ENCODE assay signal across 36 cellular contexts in genomic region chr15:40600956-40601355, GRCh38. TPM values are rescaled to one million over a fixed set of nuclear protein-coding genes. Genes with fewer than 3 reads are reported as not detected.
"Had no signal": no experiment of that assay in that cellular context is flagged by ENCODE, and none has a peak within 500 bp of the region (broad histone marks: within the 10 kb centered on the region; RNA-seq: fewer than 3 reads in every experiment).

No MANE protein-coding gene starts in this region.

- DNase-seq: activated CD4-positive, alpha-beta T cell treated with anti-CD3 and anti-CD28 coated beads for 36 hours; activated CD4-positive, alpha-beta T cell treated with anti-CD3 and anti-CD28 coated beads, Interleukin-2, amount 50 U/mL, for 4 hours; activated CD4-positive, CD25-positive, alpha-beta regulatory T cell; activated CD8-positive, alpha-beta memory T cell treated with anti-CD3 and anti-CD28 coated beads for 24 hours; activated CD8-positive, alpha-beta memory T cell treated with anti-CD3 and anti-CD28 coated beads, Interleukin-2, amount 50 U/mL, for 4 hours; activated effector memory CD4-positive, alpha-beta T cell treated with anti-CD3 and anti-CD28 coated beads, Interleukin-2, amount 50 U/mL, for 16 hours; activated naive CD4-positive, alpha-beta T cell treated with anti-CD3 and anti-CD28 coated beads for 36 hours; activated naive CD8-positive, alpha-beta T cell treated with anti-CD3 and anti-CD28 coated beads for 36 hours; activated T-cell treated with anti-CD3 and anti-CD28 coated beads, Interleukin-2, amount 50 U/mL, for 1 hour; adrenal gland; dorsolateral prefrontal cortex; effector memory CD4-positive, alpha-beta T cell; head of caudate nucleus; hippocampal formation; left cardiac atrium; left ventricle myocardium superior; naive B cell; nephron progenitor cell; ovary; retina; stimulated activated CD4-positive, alpha-beta T cell treated with anti-CD3 and anti-CD28 coated beads, Interleukin-12 subunit alpha, Interleukin-12 subunit beta, amount 100 ng/mL, for 4 hours; stimulated activated CD4-positive, alpha-beta T cell treated with anti-CD3 and anti-CD28 coated beads, Interleukin-4, amount 100 ng/mL, for 1 hour; stimulated activated naive CD8-positive, alpha-beta T cell treated with anti-CD3 and anti-CD28 coated beads, Interleukin-15, amount 100 ng/mL, for 72 hours; upper lobe of right lung had no signal

- H3K27ac ChIP-seq: adrenal gland, ascending aorta, coronary artery, dorsolateral prefrontal cortex, gastroesophageal sphincter, neutrophil, ovary, skin epidermis, tibial artery, upper lobe of right lung had no signal

- H3K27ac Mint-ChIP-seq: activated CD4-positive, alpha-beta T cell treated with anti-CD3 and anti-CD28 coated beads for 36 hours; activated naive CD4-positive, alpha-beta T cell treated with anti-CD3 and anti-CD28 coated beads for 36 hours; activated naive CD8-positive, alpha-beta T cell treated with anti-CD3 and anti-CD28 coated beads for 36 hours; nephron progenitor cell; progenitor cell of endocrine pancreas; stimulated activated memory B cell treated with anti-CD40 and anti-IgM and Interleukin-4, amounts not matched to agents 10 μg/mL and 1 μg/mL and 100 μg/mL, for 72 hours; stimulated activated naive CD8-positive, alpha-beta T cell treated with anti-CD3 and anti-CD28 coated beads, Interleukin-15, amount 100 ng/mL, for 72 hours had no signal

- H3K4me1 Mint-ChIP-seq: activated CD4-positive, alpha-beta T cell treated with anti-CD3 and anti-CD28 coated beads for 36 hours; activated naive CD8-positive, alpha-beta T cell treated with anti-CD3 and anti-CD28 coated beads for 36 hours; naive B cell; stimulated activated memory B cell treated with anti-CD40 and anti-IgM and Interleukin-4, amounts not matched to agents 10 μg/mL and 1 μg/mL and 100 μg/mL, for 72 hours; stimulated activated naive CD8-positive, alpha-beta T cell treated with anti-CD3 and anti-CD28 coated beads, Interleukin-15, amount 100 ng/mL, for 72 hours had no signal

- ATAC-seq: activated CD4-positive, alpha-beta T cell treated with anti-CD3 and anti-CD28 coated beads for 36 hours; gastroesophageal sphincter; left cardiac atrium; left ventricle myocardium superior; sciatic nerve; stimulated activated memory B cell treated with anti-CD40 and anti-IgM and Interleukin-4, amounts not matched to agents 10 μg/mL and 1 μg/mL and 100 μg/mL, for 72 hours; stimulated activated naive CD8-positive, alpha-beta T cell treated with anti-CD3 and anti-CD28 coated beads, Interleukin-15, amount 100 ng/mL, for 72 hours; upper lobe of right lung had no signal

- H3K4me1 ChIP-seq: adrenal gland, ascending aorta, gastroesophageal sphincter, tibial artery, upper lobe of right lung had no signal

- H3K9me3 ChIP-seq: adrenal gland, ascending aorta, gastroesophageal sphincter, neutrophil, ovary, tibial artery, upper lobe of right lung had no signal

- H3K4me3 Mint-ChIP-seq: activated CD4-positive, alpha-beta T cell treated with anti-CD3 and anti-CD28 coated beads for 36 hours; activated naive CD4-positive, alpha-beta T cell treated with anti-CD3 and anti-CD28 coated beads for 36 hours; activated naive CD8-positive, alpha-beta T cell treated with anti-CD3 and anti-CD28 coated beads for 36 hours; activated T-helper 1 cell treated with anti-CD3 and anti-CD28 coated beads, Interleukin-12 subunit alpha, Interleukin-12 subunit beta, Interleukin-2, Interleukin-4 antibody, amounts not matched to agents 30 ng/mL and 10 ng/mL and 1 ng/mL, durations not matched to agents 14 hours and 24 hours and 36 hours; brain; naive B cell; nephron progenitor cell; stimulated activated memory B cell treated with anti-CD40 and anti-IgM and Interleukin-4, amounts not matched to agents 10 μg/mL and 1 μg/mL and 100 μg/mL, for 72 hours; stimulated activated naive CD8-positive, alpha-beta T cell treated with anti-CD3 and anti-CD28 coated beads, Interleukin-15, amount 100 ng/mL, for 72 hours; T-helper 2 cell treated with Interferon-gamma antibody and Interleukin-4, amounts not matched to agents 5 μg/mL and 100 μg/mL, for 36 hours had no signal

- H3K9me3 Mint-ChIP-seq: activated naive CD4-positive, alpha-beta T cell treated with anti-CD3 and anti-CD28 coated beads for 36 hours; activated naive CD8-positive, alpha-beta T cell treated with anti-CD3 and anti-CD28 coated beads for 36 hours; activated T-helper 1 cell treated with anti-CD3 and anti-CD28 coated beads, Interleukin-12 subunit alpha, Interleukin-12 subunit beta, Interleukin-2, Interleukin-4 antibody, amounts not matched to agents 30 ng/mL and 10 ng/mL and 1 ng/mL, durations not matched to agents 14 hours and 24 hours and 36 hours; brain; naive B cell; stimulated activated memory B cell treated with anti-CD40 and anti-IgM and Interleukin-4, amounts not matched to agents 10 μg/mL and 1 μg/mL and 100 μg/mL, for 72 hours; stimulated activated naive CD8-positive, alpha-beta T cell treated with anti-CD3 and anti-CD28 coated beads, Interleukin-15, amount 100 ng/mL, for 72 hours; T-helper 2 cell treated with Interferon-gamma antibody and Interleukin-4, amounts not matched to agents 5 μg/mL and 100 μg/mL, for 36 hours had no signal

- H3K36me3 Mint-ChIP-seq: naive B cell; stimulated activated memory B cell treated with anti-CD40 and anti-IgM and Interleukin-4, amounts not matched to agents 10 μg/mL and 1 μg/mL and 100 μg/mL, for 72 hours had no signal

- H3K27me3 Mint-ChIP-seq: activated CD4-positive, alpha-beta T cell treated with anti-CD3 and anti-CD28 coated beads for 36 hours; brain; naive B cell; progenitor cell of endocrine pancreas; stimulated activated memory B cell treated with anti-CD40 and anti-IgM and Interleukin-4, amounts not matched to agents 10 μg/mL and 1 μg/mL and 100 μg/mL, for 72 hours; stimulated activated naive CD8-positive, alpha-beta T cell treated with anti-CD3 and anti-CD28 coated beads, Interleukin-15, amount 100 ng/mL, for 72 hours had no signal

- H3K4me3 ChIP-seq: adrenal gland, ascending aorta, coronary artery, dorsolateral prefrontal cortex, gastroesophageal sphincter, ovary, skin epidermis, tibial artery, upper lobe of right lung had no signal

- H3K27me3 ChIP-seq: ascending aorta, neutrophil, ovary, tibial artery, upper lobe of right lung had no signal

- H3K36me3 ChIP-seq: adrenal gland, ascending aorta, gastroesophageal sphincter, ovary, tibial artery, upper lobe of right lung had no signal

RNA-seq across cellular contexts. Expression of gene KNL1, which starts 6.9 kb away (rescaled TPM):
- total RNA-seq: ascending aorta had no signal
